In the genomic region with DNA sequence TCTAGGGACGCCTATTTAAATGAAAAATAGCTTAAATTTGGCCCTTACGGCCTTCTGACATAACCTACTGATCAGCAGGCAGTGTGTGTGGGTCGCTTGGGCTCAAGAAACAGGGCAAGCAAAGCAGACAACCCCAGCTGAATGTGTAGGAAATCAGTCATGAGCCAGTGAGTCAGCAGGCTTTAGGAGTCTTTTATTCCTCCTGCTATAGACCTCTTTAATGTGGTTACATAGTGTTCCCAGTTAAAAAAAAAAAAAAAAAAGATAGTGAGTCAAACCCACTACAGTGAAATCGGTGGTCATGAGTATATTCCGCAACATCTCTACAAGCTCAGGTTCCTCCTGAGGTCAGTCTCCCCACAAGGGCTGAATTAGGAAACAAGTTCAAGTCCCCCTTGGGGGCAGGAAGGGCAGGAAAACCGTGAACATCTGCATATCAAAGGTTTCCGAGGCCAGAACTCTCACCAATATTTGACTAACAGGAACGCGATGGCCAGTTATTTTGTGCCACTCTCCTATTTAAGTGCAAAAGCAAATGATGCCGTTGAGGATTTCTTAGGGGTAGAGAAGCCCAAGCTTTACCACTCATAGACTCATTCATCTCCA, we compare ENCODE assay signal across 9 cellular contexts. TPM values are rescaled to one million over a fixed set of nuclear protein-coding genes. Genes with fewer than 3 reads are reported as not detected.
DNase-seq lines count a peak whose midpoint lies in the region; ATAC-seq, FAIRE-seq and TF ChIP-seq lines count a peak whose summit lies in the region.
"Had no signal": no experiment of that assay in that cellular context is flagged by ENCODE, and none has a peak within 500 bp of the region (broad histone marks: within the 10 kb centered on the region; RNA-seq: fewer than 3 reads in every experiment).

No MANE protein-coding gene starts in this region.

- no peaks in the 10 kb centered on the region for H3K36me3 ChIP-seq in mesendoderm (ENCODE audit: control insufficient read depth, insufficient read depth, low read length)

- H3K27me3 ChIP-seq in mesendoderm (ENCODE audit: insufficient read depth, low read length, poor library complexity) = no peaks in the 10 kb centered on the region

- H3K56ac ChIP-seq in mesendoderm (ENCODE audit: low read length) = no peak overlapping the region

- FAIRE-seq in H54 (lab: Jason Lieb, UNC) = no peak

- no peak overlapping the region for H2BK15ac ChIP-seq in mesendoderm (replicated peaks; ENCODE audit: low read depth)

- no peak for TF ChIP-seq POLR2A in H54 (IDR thresholded peaks at IDR 0.05; ENCODE audit: low read depth, low read length)

- ATAC-seq in HG02642 (IDR thresholded peaks at IDR 0.05; ENCODE audit: poor library complexity, unreplicated experiment) = no peak

- no peak overlapping the region for H3K23ac ChIP-seq in mesendoderm (ENCODE audit: low read length)

- TF ChIP-seq CTCF in choroid plexus epithelial cell (conservative IDR thresholded peaks at IDR 0.05; ENCODE audit: low read depth, low read length) = no peak
- TF ChIP-seq CTCF in osteocyte (IDR thresholded peaks at IDR 0.05) = no peak

- H3K4me1 Mint-ChIP-seq in osteocyte (ENCODE audit: unreplicated experiment) = peaks cover 11% of the 10 kb centered on the region

- H3K9me3 Mint-ChIP-seq in osteocyte (ENCODE audit: unreplicated experiment) = no peaks in the 10 kb centered on the region

- no peak overlapping the region for H3K18ac ChIP-seq in mesendoderm (ENCODE audit: low read length)

- peaks cover 1% of the 10 kb centered on the region for H3K36me3 Mint-ChIP-seq in osteocyte (ENCODE audit: unreplicated experiment)

- H4K8ac ChIP-seq in mesendoderm (ENCODE audit: low read depth, low read length) = no peak overlapping the region

- H3K4me3 ChIP-seq in choroid plexus epithelial cell (ENCODE audit: low read depth, low read length) (no peak overlapping the region), mesendoderm (ENCODE audit: low read length) (no peak overlapping the region)
- H3K4me3 ChIP-seq: skin epidermis had no signal

- H2BK5ac ChIP-seq in mesendoderm (ENCODE audit: low read length) = no peak overlapping the region

- H3K27ac ChIP-seq in mesendoderm (ENCODE audit: low read depth, low read length) = no peak overlapping the region

- DNase-seq in H54 (ENCODE audit: insufficient read length, low spot score) (peak; percentile 63), T follicular helper cell (ENCODE audit: low read depth) (peak; percentile 3), choroid plexus epithelial cell (ENCODE audit: low read depth) (peak; percentile 98), osteocyte (ENCODE audit: extremely low spot score, unreplicated experiment) (no peak), retina (no peak), mesendoderm (no peak), NCI-H345 treated with DMSO at 0.1 percent for 48 hours (lab: John Stamatoyannopoulos, UW; ENCODE audit: unreplicated experiment) (no peak)

- no peaks in the 10 kb centered on the region for H3K27me3 Mint-ChIP-seq in osteocyte (ENCODE audit: unreplicated experiment)

- no peak overlapping the region for H3K9ac ChIP-seq in mesendoderm (ENCODE audit: low read length)

- WGBS in mesendoderm (ENCODE audit: extremely low coverage, insufficient coverage, low lambda C conversion rate) = no CpG with 5 or more reads among the region's 10 CpGs

- no peaks in the 10 kb centered on the region for H3K79me1 ChIP-seq in mesendoderm (ENCODE audit: low read length)

- H2BK120ac ChIP-seq in mesendoderm (ENCODE audit: low read depth, low read length) = no peak overlapping the region

- no peak overlapping the region for H2AK5ac ChIP-seq in mesendoderm (ENCODE audit: low read length)

- H3K79me2 ChIP-seq in mesendoderm (ENCODE audit: control insufficient read depth, insufficient read depth, low read length) = no peaks in the 10 kb centered on the region

- peak overlapping the region; percentile 53 for H3K27ac Mint-ChIP-seq in osteocyte (ENCODE audit: unreplicated experiment)

- H3K4ac ChIP-seq in mesendoderm (ENCODE audit: low read depth, low read length) = no peak overlapping the region

- no peak overlapping the region for H3K4me3 Mint-ChIP-seq in osteocyte (ENCODE audit: unreplicated experiment)

- H4K5ac ChIP-seq in mesendoderm (ENCODE audit: low read length) = no peak overlapping the region

- H3K4me1 ChIP-seq in mesendoderm (ENCODE audit: control insufficient read depth, low read depth, low read length) = peaks cover 2% of the 10 kb centered on the region

- H3K4me2 ChIP-seq in mesendoderm (ENCODE audit: low read length) = no peak overlapping the region

RNA-seq across cellular contexts. Expression of gene ACSL1, which starts 32.7 kb away (rescaled TPM):
- 28.6 and 29.3 TPM in 2 replicates for total RNA-seq in osteocyte
- 4.4 TPM for polyA plus RNA-seq in mesendoderm (2013, experiment 1 of 2)
- polyA plus RNA-seq in mesendoderm (2013, experiment 2 of 2) = 4.5 TPM

RNA-seq across cellular contexts. Expression of gene CENPU, which starts 59.2 kb away (rescaled TPM):
- total RNA-seq in osteocyte = 6.9 and 8.8 TPM in 2 replicates
- 103 TPM for polyA plus RNA-seq in mesendoderm (2013, experiment 1 of 2)
- polyA plus RNA-seq in mesendoderm (2013, experiment 2 of 2) = 103 TPM

Comparison
In these comparisons a context has a peak if more than half of its experiments do, and no peak if none do; other contexts are left out.
1. DNase-seq: peak in H54 (single experiment), T follicular helper cell (single experiment) and choroid plexus epithelial cell (single experiment); none in osteocyte (single experiment), retina (single experiment), mesendoderm (single experiment) and NCI-H345 treated with DMSO at 0.1 percent for 48 hours (single experiment).